13 cellular contexts compared by ENCODE assay signal in genomic region chr3:5002174-5002870, GRCh38. TPM values are rescaled to one million over a fixed set of nuclear protein-coding genes. Genes with fewer than 3 reads are reported as not detected.
DNase-seq lines count a peak whose midpoint lies in the region; ATAC-seq and TF ChIP-seq lines count a peak whose summit lies in the region.
"Had no signal": no experiment of that assay in that cellular context is flagged by ENCODE, and none has a peak within 500 bp of the region (broad histone marks: within the 10 kb centered on the region; RNA-seq: fewer than 3 reads in every experiment).

No MANE protein-coding gene starts in this region.

- no peaks in the 10 kb centered on the region for H3K36me3 ChIP-seq in CD8-positive, alpha-beta memory T cell (ENCODE audit: insufficient read depth, low read length)
- H3K36me3 ChIP-seq in transverse colon: no peaks in the 10 kb centered on the region
- H3K36me3 ChIP-seq: suprapubic skin had no signal

- CTCF ChIA-PET in CD8-positive, alpha-beta memory T cell (lab: Charles Lee): interaction anchor here (1.0 to 1.2 kb wide), 2 partner anchors 9 to 23 kb away, joined by 3 read pairs; partner anchors contain the start of gene BHLHE40

- DNase-seq in CD8-positive, alpha-beta memory T cell: peak in 4 of 5 donors; percentile 56 to 76 (median 68)
- DNase-seq in T-helper 17 cell (peak in 1 of 3 donors; percentile 24), activated gamma-delta T cell (lab: John Stamatoyannopoulos, UW) (peak; percentile 24), neural crest cell (ENCODE audit: low read depth, low spot score) (no peak), transverse colon (no peak)
- DNase-seq: NCI-H526, posterior cingulate gyrus had no signal

- H3K4me3 ChIP-seq in CD8-positive, alpha-beta memory T cell (ENCODE audit: low read length): no peak overlapping the region
- H3K4me3 ChIP-seq in transverse colon: no peak overlapping the region
- H3K4me3 ChIP-seq: coronary artery, suprapubic skin had no signal

- H3K27me3 Mint-ChIP-seq in CD8-positive, alpha-beta memory T cell: no peaks in the 10 kb centered on the region
- no peaks in the 10 kb centered on the region for H3K27me3 Mint-ChIP-seq in T-helper 17 cell
- no peaks in the 10 kb centered on the region for H3K27me3 Mint-ChIP-seq in neural crest cell (ENCODE audit: low read depth)

- peak overlapping the region; percentile 6 to 63 (median 37) for H3K4me3 Mint-ChIP-seq in CD8-positive, alpha-beta memory T cell
- H3K4me3 Mint-ChIP-seq in T-helper 17 cell: peak overlapping the region; percentile 31
- no peak overlapping the region for H3K4me3 Mint-ChIP-seq in neural crest cell

- H3K36me3 Mint-ChIP-seq in CD8-positive, alpha-beta memory T cell: no peaks in the 10 kb centered on the region
- H3K36me3 Mint-ChIP-seq in T-helper 17 cell (ENCODE audit: low read depth) (no peaks in the 10 kb centered on the region), neural crest cell (ENCODE audit: low read depth) (no peaks in the 10 kb centered on the region)

- peaks cover 37 to 48% (median 37%) of the 10 kb centered on the region in 3 donors for H3K4me1 Mint-ChIP-seq in CD8-positive, alpha-beta memory T cell
- H3K4me1 Mint-ChIP-seq in T-helper 17 cell (peaks cover 31% of the 10 kb centered on the region), neural crest cell (no peaks in the 10 kb centered on the region)

- H3K27ac Mint-ChIP-seq in CD8-positive, alpha-beta memory T cell: peak overlapping the region; percentile 18 to 98 (median 86)
- H3K27ac Mint-ChIP-seq in T-helper 17 cell (peak overlapping the region; percentile 79), neural crest cell (ENCODE audit: unreplicated experiment) (peak overlapping the region; percentile 19)

- H3K9me3 Mint-ChIP-seq in CD8-positive, alpha-beta memory T cell: no peaks in the 10 kb centered on the region
- H3K9me3 Mint-ChIP-seq in neural crest cell: no peaks in the 10 kb centered on the region

- 74 to 86% methylated on average over 10 to 16 of the region's 16 CpGs for WGBS in transverse colon (ENCODE audit: low coverage in 1 of 2), 2 donors

- TF ChIP-seq EP300 in transverse colon (IDR thresholded peaks at IDR 0.05; ENCODE audit: low read depth): no peak

- H3K27ac ChIP-seq in CD8-positive, alpha-beta memory T cell (ENCODE audit: low read depth, low read length): peak overlapping the region; percentile 33
- H3K27ac ChIP-seq in transverse colon: no peak overlapping the region
- H3K27ac ChIP-seq: coronary artery, suprapubic skin had no signal

- POLR2A ChIA-PET in CD8-positive, alpha-beta memory T cell (lab: Charles Lee): no interaction called here

- no peaks in the 10 kb centered on the region for H3K9me3 ChIP-seq in CD8-positive, alpha-beta memory T cell (ENCODE audit: low read length)
- no peaks in the 10 kb centered on the region for H3K9me3 ChIP-seq in T-helper 17 cell (ENCODE audit: control insufficient read depth, low read length, poor library complexity, severe bottlenecking)
- H3K9me3 ChIP-seq in transverse colon: no peaks in the 10 kb centered on the region
- H3K9me3 ChIP-seq: suprapubic skin had no signal

- no peak for TF ChIP-seq CTCF in neural crest cell (conservative IDR thresholded peaks at IDR 0.05)
- no peak for TF ChIP-seq CTCF in transverse colon (IDR thresholded peaks at IDR 0.05)

- in situ Hi-C loops in transverse colon (cut with MboI; ENCODE audit: low pct_ligation_motif_present in 1 of 4, low pct_unique_long_range_greater_than_20kb in 1 of 4, low sequenced_read_pairs in 3 of 4): no loop called here

- intact Hi-C loops in transverse colon (cut with DNase I; ENCODE audit: low total_unique reads): no loop called here

- TF ChIP-seq POLR2A in transverse colon (IDR thresholded peaks at IDR 0.05): no peak

- H3K4me1 ChIP-seq in CD8-positive, alpha-beta memory T cell (ENCODE audit: insufficient read depth, low read length): peaks cover 16% of the 10 kb centered on the region
- H3K4me1 ChIP-seq in transverse colon: peaks cover 0 to 10% (median 0%) of the 10 kb centered on the region in 4 donors

- ATAC-seq in T-helper 17 cell (peak; percentile 26), GM21717 (IDR thresholded peaks at IDR 0.05; ENCODE audit: unreplicated experiment) (no peak), SK-N-SH treated with all-trans-retinoic acid at 6 μM for 48 hours (no peak), HG03039 (IDR thresholded peaks at IDR 0.05; ENCODE audit: unreplicated experiment) (no peak)
- ATAC-seq: HCT116 had no signal

- H3K27me3 ChIP-seq in CD8-positive, alpha-beta memory T cell (ENCODE audit: insufficient read depth, low read length, poor library complexity, severe bottlenecking): no peaks in the 10 kb centered on the region
- no peaks in the 10 kb centered on the region for H3K27me3 ChIP-seq in transverse colon
- H3K27me3 ChIP-seq: suprapubic skin had no signal

TF ChIP-seq in SK-N-SH treated with all-trans-retinoic acid at 6 μM for 48 hours, 23 proteins besides CTCF, POLR2A, EP300 and RAD21:
- TF ChIP-seq OSR1 (CRISPR knock-in tag; IDR thresholded peaks at IDR 0.05) (no peak), TSHZ2 (CRISPR knock-in tag; IDR thresholded peaks at IDR 0.05) (no peak), TCF4 (CRISPR knock-in tag; IDR thresholded peaks at IDR 0.05; ENCODE audit: borderline replicate concordance) (no peak), PATZ1 (CRISPR knock-in tag; IDR thresholded peaks at IDR 0.05; ENCODE audit: borderline replicate concordance) (no peak), ESRRG (CRISPR knock-in tag; IDR thresholded peaks at IDR 0.05) (no peak), BACH2 (CRISPR knock-in tag; IDR thresholded peaks at IDR 0.05; ENCODE audit: borderline replicate concordance) (no peak), ZNF565 (CRISPR knock-in tag; conservative IDR thresholded peaks at IDR 0.05; ENCODE audit: low read depth) (no peak), PPARA (CRISPR knock-in tag; IDR thresholded peaks at IDR 0.05; ENCODE audit: borderline replicate concordance) (no peak), SNAI2 (CRISPR knock-in tag; IDR thresholded peaks at IDR 0.05) (no peak), ZFP3 (CRISPR knock-in tag; IDR thresholded peaks at IDR 0.05) (no peak), ZFP30 (CRISPR knock-in tag; IDR thresholded peaks at IDR 0.05) (no peak), ISL1 (CRISPR knock-in tag; IDR thresholded peaks at IDR 0.05) (no peak), RARB (CRISPR knock-in tag; IDR thresholded peaks at IDR 0.05) (no peak), ZNF70 (CRISPR knock-in tag; IDR thresholded peaks at IDR 0.05) (no peak), ZC3H10 (CRISPR knock-in tag; IDR thresholded peaks at IDR 0.05) (no peak)

RNA-seq across cellular contexts. Expression of gene BHLHE40, which starts 23.1 kb away (rescaled TPM):
- total RNA-seq in CD8-positive, alpha-beta memory T cell: 100 to 1,000 TPM; 174 to 180 TPM
- polyA plus RNA-seq in CD8-positive, alpha-beta memory T cell: 24.8 TPM
- total RNA-seq in T-helper 17 cell (100 to 1,000 TPM; 295 to 329 TPM), neural crest cell (0.21 and 0.32 TPM in 2 replicates), transverse colon (10 to 100 TPM; 13.4 to 50.9 (median 18.0) TPM)

Comparison
In these comparisons a context has a peak if more than half of its experiments do, and no peak if none do; other contexts are left out.
1. DNase-seq: peak in CD8-positive, alpha-beta memory T cell (4 of 5) and activated gamma-delta T cell (single experiment); none in neural crest cell (single experiment) and transverse colon (single experiment).
2. H3K27ac Mint-ChIP-seq: peak in every context shown above with its lines; median percentile 86 in CD8-positive, alpha-beta memory T cell; 79 in T-helper 17 cell; 19 in neural crest cell.
3. RNA of gene BHLHE40, which starts 23.1 kb away (total RNA-seq): 295 to 329 TPM in T-helper 17 cell, 174 to 180 TPM in CD8-positive, alpha-beta memory T cell and 13.4 to 50.9 TPM in transverse colon; 0.21 to 0.32 TPM in neural crest cell; every median in the first group is over 10 times any median in the second.